In the genomic region with DNA sequence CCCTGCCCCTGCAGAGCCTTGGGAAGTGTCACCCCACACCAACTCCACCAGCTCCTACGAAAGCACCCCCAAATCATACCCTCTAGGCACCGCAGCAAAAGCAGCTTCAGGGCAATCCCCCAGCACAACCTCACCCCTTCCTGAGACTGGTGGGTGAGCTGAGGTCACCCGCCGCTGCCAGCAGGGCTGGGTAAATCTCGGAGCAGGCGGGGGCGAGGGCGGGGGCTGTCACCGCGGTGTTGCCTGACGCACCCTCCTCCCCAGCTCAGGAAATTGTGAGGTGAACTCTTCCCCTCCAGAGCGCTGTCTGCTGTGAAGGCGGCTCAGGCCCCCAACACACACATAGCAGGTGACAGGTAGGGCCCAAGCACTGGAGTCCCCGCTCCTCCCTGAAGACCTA, we compare ENCODE assay signal across 8 cellular contexts. TPM values are rescaled to one million over a fixed set of nuclear protein-coding genes. Genes with fewer than 3 reads are reported as not detected.
DNase-seq lines count a peak whose midpoint lies in the region; ATAC-seq and TF ChIP-seq lines count a peak whose summit lies in the region.

No MANE protein-coding gene starts in this region.

- POLR2A ChIA-PET in CD4-positive, alpha-beta T cell (lab: Charles Lee), result interaction anchor here (0.6 to 1.2 kb wide), 11 partner anchors 14 to 184 kb away, joined by 3 to 8 read pairs (median 4); a partner anchor contains a TSS

- H3K27ac Mint-ChIP-seq in CD4-positive, alpha-beta T cell, result peak overlapping the region; percentile 87
- peak overlapping the region; percentile 70 for H3K27ac Mint-ChIP-seq in activated naive CD8-positive, alpha-beta T cell

- H3K27me3 ChIP-seq in CD4-positive, alpha-beta T cell (ENCODE audit: control insufficient read depth, insufficient read depth, low read length), result no peaks in the 10 kb centered on the region
- H3K27me3 ChIP-seq in heart right ventricle, result no peaks in the 10 kb centered on the region

- intact Hi-C loops in CD4-positive, alpha-beta T cell (cut with DNase I, micrococcal nuclease), result loop anchor here (1.0 to 2.0 kb wide), 4 partner anchors 18 to 33 kb away; no protein-coding TSS in a partner anchor
- intact Hi-C loops in heart right ventricle (cut with DNase I), result no loop called here

- peak; percentile 72 to 90 (median 82) for DNase-seq in CD4-positive, alpha-beta T cell
- peak; percentile 73 for DNase-seq in activated CD4-positive, alpha-beta T cell treated with anti-CD3 and anti-CD28 coated beads for 1 hour
- DNase-seq in stimulated activated CD4-positive, alpha-beta T cell treated with anti-CD3 and anti-CD28 coated beads, Interleukin-1b, Interleukin-23, amount 100 ng/mL, for 4 hours (ENCODE audit: low read depth in 2 of 2), result peak; percentile 78 to 86
- DNase-seq in heart right ventricle, result no peak
- no peak for DNase-seq in glomerular visceral epithelial cell (ENCODE audit: extremely low spot score)

- H3K4me3 ChIP-seq in heart right ventricle, result no peak overlapping the region

- peaks cover 0 to 60% (median 0%) of the 10 kb centered on the region in 9 donors for H3K4me1 ChIP-seq in heart right ventricle

- no peaks in the 10 kb centered on the region for H3K9me3 Mint-ChIP-seq in CD4-positive, alpha-beta T cell
- H3K9me3 Mint-ChIP-seq in activated naive CD8-positive, alpha-beta T cell (ENCODE audit: low read depth), result no peaks in the 10 kb centered on the region

- CTCF ChIA-PET in CD4-positive, alpha-beta T cell (lab: Charles Lee), result interaction anchor here (0.6 to 1.9 kb wide), 3 partner anchors 13 to 916 kb away, joined by 3 to 5 read pairs (median 5); a partner anchor contains a TSS

- H3K27me3 Mint-ChIP-seq in CD4-positive, alpha-beta T cell, result no peaks in the 10 kb centered on the region
- no peaks in the 10 kb centered on the region for H3K27me3 Mint-ChIP-seq in activated naive CD8-positive, alpha-beta T cell

- no peaks in the 10 kb centered on the region for H3K9me3 ChIP-seq in CD4-positive, alpha-beta T cell (ENCODE audit: control insufficient read depth, low read length)
- no peaks in the 10 kb centered on the region for H3K9me3 ChIP-seq in heart right ventricle

- H3K4me1 Mint-ChIP-seq in CD4-positive, alpha-beta T cell (ENCODE audit: low read depth), result peaks cover 34% of the 10 kb centered on the region
- H3K4me1 Mint-ChIP-seq in activated naive CD8-positive, alpha-beta T cell (ENCODE audit: low read depth), result peaks cover 37% of the 10 kb centered on the region

- WGBS in heart right ventricle, 2 donors, result 81 to 83% methylated on average over 14 of the region's 14 CpGs

- H3K36me3 Mint-ChIP-seq in CD4-positive, alpha-beta T cell (ENCODE audit: low read depth), result no peaks in the 10 kb centered on the region
- H3K36me3 Mint-ChIP-seq in activated naive CD8-positive, alpha-beta T cell, result no peaks in the 10 kb centered on the region

- H3K4me3 Mint-ChIP-seq in CD4-positive, alpha-beta T cell, result peak overlapping the region; percentile 51
- H3K4me3 Mint-ChIP-seq in activated naive CD8-positive, alpha-beta T cell, result peak overlapping the region; percentile 69

- no peak for TF ChIP-seq CTCF in CD4-positive, alpha-beta T cell (IDR thresholded peaks at IDR 0.05)
- no peak for TF ChIP-seq CTCF in heart right ventricle (IDR thresholded peaks at IDR 0.05)

- no peaks in the 10 kb centered on the region for H3K36me3 ChIP-seq in heart right ventricle

- H3K27ac ChIP-seq in CD4-positive, alpha-beta T cell (ENCODE audit: low read depth, low read length), result no peak overlapping the region
- no peak overlapping the region for H3K27ac ChIP-seq in heart right ventricle

- ATAC-seq in CD4-positive, alpha-beta T cell (ENCODE audit: poor library complexity), result peak; percentile 93
- ATAC-seq in heart right ventricle (no peak), HG02885 (IDR thresholded peaks at IDR 0.05; ENCODE audit: poor library complexity, unreplicated experiment) (no peak), GM21360 (IDR thresholded peaks at IDR 0.05; ENCODE audit: unreplicated experiment) (no peak)

RNA-seq across cellular contexts. Expression of a gene that starts 30.3 kb away (rescaled TPM):
- total RNA-seq in CD4-positive, alpha-beta T cell, result 100 to 1,000 TPM in 1 of 2 experiments, 10 to 100 TPM in 1; 97.4 to 104 TPM
- 10 to 100 TPM; 35.1 to 82.5 (median 40.9) TPM for total RNA-seq in heart right ventricle
- 10 to 100 TPM; 29.5 to 77.1 TPM for polyA plus RNA-seq in heart right ventricle

RNA-seq across cellular contexts. Expression of a gene that starts 46.2 kb away (rescaled TPM):
- 1 to 10 TPM; 3.0 to 5.5 TPM for total RNA-seq in CD4-positive, alpha-beta T cell
- total RNA-seq in heart right ventricle, result 10 to 100 TPM in 8 of 10 donors, 1 to 10 TPM in 2; 8.6 to 27.7 (median 11.5) TPM
- 10 to 100 TPM; 17.7 to 23.3 TPM for polyA plus RNA-seq in heart right ventricle

Comparison
In these comparisons a context has a peak if more than half of its experiments do, and no peak if none do; other contexts are left out.
1. DNase-seq: peak in CD4-positive, alpha-beta T cell (10 of 10), activated CD4-positive, alpha-beta T cell treated with anti-CD3 and anti-CD28 coated beads for 1 hour (single experiment) and stimulated activated CD4-positive, alpha-beta T cell treated with anti-CD3 and anti-CD28 coated beads, Interleukin-1b, Interleukin-23, amount 100 ng/mL, for 4 hours (2 of 2); none in heart right ventricle (0 of 2) and glomerular visceral epithelial cell (single experiment).
2. intact Hi-C loops: an anchor here in CD4-positive, alpha-beta T cell (1.0 to 2.0 kb wide); none called in heart right ventricle.